ENCODE assay signal across 21 cellular contexts in the genomic region with DNA sequence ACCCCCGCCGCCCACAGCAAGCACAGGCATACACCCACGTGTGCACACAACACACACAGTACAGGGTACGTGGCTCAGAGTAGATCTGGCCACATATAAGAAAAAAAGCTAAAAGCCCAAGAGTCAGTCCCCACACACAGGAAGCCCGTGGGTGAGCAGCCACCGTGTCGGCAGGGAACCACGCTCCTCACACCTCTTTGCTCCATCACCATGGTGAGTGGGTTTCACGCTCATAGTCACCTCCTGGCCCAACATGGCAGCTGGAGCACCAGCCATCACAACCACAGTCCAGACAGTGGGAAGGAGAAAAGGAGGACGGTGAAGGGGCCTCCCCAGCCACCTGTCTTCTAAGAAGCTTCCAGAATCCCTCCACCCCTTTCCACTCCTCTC.
DNase-seq lines count a peak whose midpoint lies in the region; ATAC-seq, FAIRE-seq and TF ChIP-seq lines count a peak whose summit lies in the region.
"Had no signal": no experiment of that assay in that cellular context is flagged by ENCODE, and none has a peak within 500 bp of the region (broad histone marks: within the 10 kb centered on the region; RNA-seq: fewer than 3 reads in every experiment).

No MANE protein-coding gene starts in this region.

- peaks cover 50% of the 10 kb centered on the region for H3K4me1 ChIP-seq in DND-41 (ENCODE audit: insufficient read depth, low read length)
- no peaks in the 10 kb centered on the region for H3K4me1 ChIP-seq in small intestine (ENCODE audit: control insufficient read depth in 2 of 2, insufficient read depth in 1 of 2, low read depth in 1 of 2, low read length in 1 of 2)

- ATAC-seq in DND-41 (ENCODE audit: insufficient read depth, low read depth) = no peak
- ATAC-seq in natural killer cell = peak; percentile 73 to 93 (median 86)

- H3K36me3 ChIP-seq in DND-41 (ENCODE audit: insufficient read depth, low read length) (peaks cover 60% of the 10 kb centered on the region), small intestine (ENCODE audit: control insufficient read depth in 2 of 2, insufficient read depth in 2 of 2, low read length in 2 of 2) (no peaks in the 10 kb centered on the region)
- H3K36me3 ChIP-seq: brain microvascular endothelial cell, right atrium auricular region had no signal

- POLR2A ChIA-PET in activated CD4-positive, alpha-beta memory T cell treated with anti-CD3 and anti-CD28 coated beads for 36 hours (lab: Charles Lee) = no interaction called here
- POLR2A ChIA-PET in activated CD4-positive, alpha-beta memory T cell treated with anti-CD3 and anti-CD28 coated beads, Interleukin-2, amount 10 ng/mL, durations not matched to agents 7 days and 5 days (lab: Charles Lee) = interaction anchor here (1.0 to 4.4 kb wide), 4 partner anchors 9 to 25 kb away, joined by 3 to 21 read pairs (median 8); no protein-coding TSS in a partner anchor

- peak overlapping the region; percentile 45 for H3K27ac Mint-ChIP-seq in activated CD4-positive, alpha-beta memory T cell treated with anti-CD3 and anti-CD28 coated beads for 36 hours
- H3K27ac Mint-ChIP-seq in activated CD4-positive, alpha-beta memory T cell treated with anti-CD3 and anti-CD28 coated beads, Interleukin-2, amount 10 ng/mL, durations not matched to agents 7 days and 5 days = no peak overlapping the region
- H3K27ac Mint-ChIP-seq in activated naive CD4-positive, alpha-beta T cell treated with anti-CD3 and anti-CD28 coated beads, Interleukin-2, amount 10 ng/mL, durations not matched to agents 7 days and 5 days = peak overlapping the region; percentile 42
- H3K27ac Mint-ChIP-seq in natural killer cell (peak overlapping the region; percentile 77 to 82), type B pancreatic cell (no peak overlapping the region)

- no peaks in the 10 kb centered on the region for H3K9me3 Mint-ChIP-seq in activated CD4-positive, alpha-beta memory T cell treated with anti-CD3 and anti-CD28 coated beads for 36 hours
- H3K9me3 Mint-ChIP-seq in activated CD4-positive, alpha-beta memory T cell treated with anti-CD3 and anti-CD28 coated beads, Interleukin-2, amount 10 ng/mL, durations not matched to agents 7 days and 5 days = peaks cover 2% of the 10 kb centered on the region
- H3K9me3 Mint-ChIP-seq in activated naive CD4-positive, alpha-beta T cell treated with anti-CD3 and anti-CD28 coated beads, Interleukin-2, amount 10 ng/mL, durations not matched to agents 7 days and 5 days = peaks cover 4% of the 10 kb centered on the region
- H3K9me3 Mint-ChIP-seq in natural killer cell (no peaks in the 10 kb centered on the region), type B pancreatic cell (no peaks in the 10 kb centered on the region)

- FAIRE-seq in small intestine (lab: Jason Lieb, UNC) = no peak
- FAIRE-seq: A204.1, H54, HTR-8/SVneo had no signal

- peaks cover 54% of the 10 kb centered on the region for H3K79me2 ChIP-seq in DND-41 (ENCODE audit: insufficient read depth, low read length)

- peaks cover 12% of the 10 kb centered on the region for H3K36me3 Mint-ChIP-seq in activated CD4-positive, alpha-beta memory T cell treated with anti-CD3 and anti-CD28 coated beads for 36 hours
- H3K36me3 Mint-ChIP-seq in activated CD4-positive, alpha-beta memory T cell treated with anti-CD3 and anti-CD28 coated beads, Interleukin-2, amount 10 ng/mL, durations not matched to agents 7 days and 5 days (ENCODE audit: low read depth) = peaks cover 5% of the 10 kb centered on the region
- peaks cover 5% of the 10 kb centered on the region for H3K36me3 Mint-ChIP-seq in activated naive CD4-positive, alpha-beta T cell treated with anti-CD3 and anti-CD28 coated beads, Interleukin-2, amount 10 ng/mL, durations not matched to agents 7 days and 5 days
- no peaks in the 10 kb centered on the region for H3K36me3 Mint-ChIP-seq in natural killer cell
- H3K36me3 Mint-ChIP-seq in type B pancreatic cell = no peaks in the 10 kb centered on the region

- H3K9me3 ChIP-seq in DND-41 (ENCODE audit: insufficient read depth, low read length, severe bottlenecking) (no peaks in the 10 kb centered on the region), small intestine (ENCODE audit: control insufficient read depth, low read depth) (no peaks in the 10 kb centered on the region)
- H3K9me3 ChIP-seq: right atrium auricular region had no signal

- WGBS in small intestine, 3 donors = 80 to 89% (median 84%) methylated on average over 10 of the region's 10 CpGs

- H3K4me3 ChIP-seq in DND-41 (ENCODE audit: low read depth in 1 of 2, low read length in 2 of 2) (no peak overlapping the region), small intestine (ENCODE audit: low read depth in 1 of 2, low read length in 2 of 2) (no peak overlapping the region)
- H3K4me3 ChIP-seq: right atrium auricular region had no signal

- intact Hi-C loops in activated CD4-positive, alpha-beta memory T cell treated with anti-CD3 and anti-CD28 coated beads for 36 hours (cut with micrococcal nuclease) = no loop called here
- intact Hi-C loops in natural killer cell (cut with micrococcal nuclease) = no loop called here

- DNase-seq in activated CD4-positive, alpha-beta memory T cell treated with anti-CD3 and anti-CD28 coated beads for 36 hours = peak; percentile 30
- DNase-seq in activated CD4-positive, alpha-beta memory T cell treated with anti-CD3 and anti-CD28 coated beads, Interleukin-2, amount 10 ng/mL, durations not matched to agents 7 days and 5 days = no peak
- peak; percentile 66 for DNase-seq in DND-41
- DNase-seq in activated naive CD4-positive, alpha-beta T cell treated with anti-CD3 and anti-CD28 coated beads, Interleukin-2, amount 10 ng/mL, durations not matched to agents 7 days and 5 days = peak; percentile 27
- peak; percentile 49 for DNase-seq in natural killer cell
- DNase-seq in type B pancreatic cell (ENCODE audit: extremely low spot score, unreplicated experiment) = no peak
- no peak for DNase-seq in small intestine
- no peak for DNase-seq in SKM-1 treated with dmso at 0.1 percent for 144 hours (lab: John Stamatoyannopoulos, UW; ENCODE audit: unreplicated experiment)
- DNase-seq: brain microvascular endothelial cell, cortex of kidney, DMS 273 treated with DMSO at 0.1 percent for 48 hours, GDM1, islet precursor cell, NCI-H1092, NCI-H2081 treated with DMSO at 0.1 percent for 48 hours, NCI-H510A treated with DMSO at 0.1 percent for 48 hours, RPMI8226 had no signal

- CTCF ChIA-PET in activated CD4-positive, alpha-beta memory T cell treated with anti-CD3 and anti-CD28 coated beads for 36 hours (lab: Charles Lee) = no interaction called here
- CTCF ChIA-PET in activated CD4-positive, alpha-beta memory T cell treated with anti-CD3 and anti-CD28 coated beads, Interleukin-2, amount 10 ng/mL, durations not matched to agents 7 days and 5 days (lab: Charles Lee) = no interaction called here
- CTCF ChIA-PET in activated naive CD4-positive, alpha-beta T cell treated with anti-CD3 and anti-CD28 coated beads, Interleukin-2, amount 10 ng/mL, durations not matched to agents 7 days and 5 days (lab: Charles Lee) = no interaction called here

- H3K4me2 ChIP-seq in DND-41 (ENCODE audit: insufficient read depth, low read length) = no peak overlapping the region

- H3K4me3 Mint-ChIP-seq in activated CD4-positive, alpha-beta memory T cell treated with anti-CD3 and anti-CD28 coated beads for 36 hours = no peak overlapping the region
- no peak overlapping the region for H3K4me3 Mint-ChIP-seq in activated CD4-positive, alpha-beta memory T cell treated with anti-CD3 and anti-CD28 coated beads, Interleukin-2, amount 10 ng/mL, durations not matched to agents 7 days and 5 days
- H3K4me3 Mint-ChIP-seq in activated naive CD4-positive, alpha-beta T cell treated with anti-CD3 and anti-CD28 coated beads, Interleukin-2, amount 10 ng/mL, durations not matched to agents 7 days and 5 days = no peak overlapping the region
- H3K4me3 Mint-ChIP-seq in natural killer cell = peak overlapping the region; percentile 25
- H3K4me3 Mint-ChIP-seq in type B pancreatic cell = no peak overlapping the region

- no peak overlapping the region for H3K9ac ChIP-seq in DND-41 (ENCODE audit: low read depth, low read length)

- no peaks in the 10 kb centered on the region for H3K27me3 ChIP-seq in DND-41 (ENCODE audit: insufficient read depth, low read length, poor library complexity)
- H3K27me3 ChIP-seq in small intestine (ENCODE audit: control insufficient read depth in 2 of 2, insufficient read depth in 2 of 2, low read length in 2 of 2) = no peaks in the 10 kb centered on the region
- H3K27me3 ChIP-seq: brain microvascular endothelial cell, right atrium auricular region had no signal

- H3K4me1 Mint-ChIP-seq in activated CD4-positive, alpha-beta memory T cell treated with anti-CD3 and anti-CD28 coated beads for 36 hours (ENCODE audit: low read depth) = peaks cover 26% of the 10 kb centered on the region
- H3K4me1 Mint-ChIP-seq in activated CD4-positive, alpha-beta memory T cell treated with anti-CD3 and anti-CD28 coated beads, Interleukin-2, amount 10 ng/mL, durations not matched to agents 7 days and 5 days = peaks cover 11% of the 10 kb centered on the region
- peaks cover 20% of the 10 kb centered on the region for H3K4me1 Mint-ChIP-seq in activated naive CD4-positive, alpha-beta T cell treated with anti-CD3 and anti-CD28 coated beads, Interleukin-2, amount 10 ng/mL, durations not matched to agents 7 days and 5 days
- H3K4me1 Mint-ChIP-seq in natural killer cell (peaks cover 13 to 36% of the 10 kb centered on the region in 2 donors), type B pancreatic cell (ENCODE audit: unreplicated experiment) (peaks cover 6% of the 10 kb centered on the region)

- H3K27ac ChIP-seq in DND-41 (ENCODE audit: low read length) (peak overlapping the region; percentile 92), small intestine (ENCODE audit: low read depth in 1 of 2, low read length in 1 of 2) (no peak overlapping the region)
- H3K27ac ChIP-seq: brain microvascular endothelial cell, right atrium auricular region had no signal

- no peaks in the 10 kb centered on the region for H3K27me3 Mint-ChIP-seq in activated CD4-positive, alpha-beta memory T cell treated with anti-CD3 and anti-CD28 coated beads for 36 hours
- H3K27me3 Mint-ChIP-seq in activated CD4-positive, alpha-beta memory T cell treated with anti-CD3 and anti-CD28 coated beads, Interleukin-2, amount 10 ng/mL, durations not matched to agents 7 days and 5 days = no peaks in the 10 kb centered on the region
- no peaks in the 10 kb centered on the region for H3K27me3 Mint-ChIP-seq in activated naive CD4-positive, alpha-beta T cell treated with anti-CD3 and anti-CD28 coated beads, Interleukin-2, amount 10 ng/mL, durations not matched to agents 7 days and 5 days
- H3K27me3 Mint-ChIP-seq in natural killer cell (ENCODE audit: low read depth in 2 of 2) (peaks cover 7 to 13% of the 10 kb centered on the region in 2 donors), type B pancreatic cell (no peaks in the 10 kb centered on the region)

- TF ChIP-seq CTCF in DND-41 (IDR thresholded peaks at IDR 0.05; ENCODE audit: borderline replicate concordance, extremely low read depth, low read length, poor library complexity, severe bottlenecking) = no peak
- TF ChIP-seq CTCF in natural killer cell (IDR thresholded peaks at IDR 0.05) = no peak
- no peak for TF ChIP-seq CTCF in type B pancreatic cell (conservative IDR thresholded peaks at IDR 0.05)

- H4K20me1 ChIP-seq in DND-41 (ENCODE audit: insufficient read depth, low read length) = no peaks in the 10 kb centered on the region

- no peak overlapping the region for H2AFZ ChIP-seq in DND-41 (ENCODE audit: low read depth, low read length)

Comparison
In these comparisons a context has a peak if more than half of its experiments do, and no peak if none do; other contexts are left out.
1. DNase-seq: peak in activated CD4-positive, alpha-beta memory T cell treated with anti-CD3 and anti-CD28 coated beads for 36 hours (single experiment), DND-41 (single experiment), activated naive CD4-positive, alpha-beta T cell treated with anti-CD3 and anti-CD28 coated beads, Interleukin-2, amount 10 ng/mL, durations not matched to agents 7 days and 5 days (single experiment) and natural killer cell (single experiment); none in activated CD4-positive, alpha-beta memory T cell treated with anti-CD3 and anti-CD28 coated beads, Interleukin-2, amount 10 ng/mL, durations not matched to agents 7 days and 5 days (single experiment), type B pancreatic cell (single experiment), small intestine (single experiment) and SKM-1 treated with dmso at 0.1 percent for 144 hours (single experiment).
2. H3K27ac Mint-ChIP-seq: peak in activated CD4-positive, alpha-beta memory T cell treated with anti-CD3 and anti-CD28 coated beads for 36 hours (single experiment), activated naive CD4-positive, alpha-beta T cell treated with anti-CD3 and anti-CD28 coated beads, Interleukin-2, amount 10 ng/mL, durations not matched to agents 7 days and 5 days (single experiment) and natural killer cell (2 of 2); none in activated CD4-positive, alpha-beta memory T cell treated with anti-CD3 and anti-CD28 coated beads, Interleukin-2, amount 10 ng/mL, durations not matched to agents 7 days and 5 days (single experiment) and type B pancreatic cell (single experiment).